9 cellular contexts compared by ENCODE assay signal in the genomic region with DNA sequence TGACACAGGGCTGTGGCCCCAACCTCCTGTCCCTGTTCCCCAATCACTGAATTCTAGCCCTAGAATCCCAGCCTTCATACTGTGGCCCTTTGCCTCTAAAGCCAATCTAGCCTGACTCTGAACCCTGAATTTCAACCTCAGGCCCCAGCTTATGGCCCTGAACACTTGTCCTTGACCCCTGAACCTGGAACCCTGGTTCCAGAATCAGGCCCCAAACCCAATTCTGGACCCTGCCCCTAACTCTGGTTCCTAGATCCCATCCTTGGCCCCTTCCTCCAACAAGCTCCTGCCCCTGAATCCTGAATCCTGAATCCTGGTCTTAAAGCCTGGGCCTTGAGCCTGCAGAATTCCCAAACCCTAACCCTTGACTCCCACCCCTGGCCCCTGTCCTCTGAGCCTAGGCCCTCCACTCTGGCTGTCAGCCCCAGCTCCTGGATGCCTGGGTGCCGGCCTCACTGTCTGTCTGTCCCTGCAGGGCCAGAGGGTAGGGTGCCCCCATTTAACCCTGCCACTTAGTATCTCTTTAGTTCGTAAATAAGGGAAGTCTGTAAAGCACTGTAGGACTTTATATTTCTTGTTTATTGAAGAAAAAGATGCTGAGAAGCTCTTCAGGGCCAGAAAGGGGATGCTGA. TPM values are rescaled to one million over a fixed set of nuclear protein-coding genes. Genes with fewer than 3 reads are reported as not detected.
DNase-seq lines count a peak whose midpoint lies in the region; ATAC-seq and TF ChIP-seq lines count a peak whose summit lies in the region.
"Had no signal": no experiment of that assay in that cellular context is flagged by ENCODE, and none has a peak within 500 bp of the region (broad histone marks: within the 10 kb centered on the region; RNA-seq: fewer than 3 reads in every experiment).

No MANE protein-coding gene starts in this region.

- H3K27me3 Mint-ChIP-seq in naive thymus-derived CD8-positive, alpha-beta T cell: peaks cover 0 to 1% (median 0%) of the 10 kb centered on the region in 5 donors

- peak overlapping the region; percentile 47 for H3K27ac ChIP-seq in KOPT-K1 (ENCODE audit: low read depth, low read length, poor library complexity, severe bottlenecking)
- H3K27ac ChIP-seq in coronary artery: peak overlapping the region; percentile 79 to 91

- H3K9me3 Mint-ChIP-seq in naive thymus-derived CD8-positive, alpha-beta T cell: no peaks in the 10 kb centered on the region

- no peaks in the 10 kb centered on the region for H3K36me3 Mint-ChIP-seq in naive thymus-derived CD8-positive, alpha-beta T cell

- peak overlapping the region; percentile 75 for H3K4me3 ChIP-seq in AG10803 (ENCODE audit: low read length)
- peak overlapping the region; percentile 86 for H3K4me3 ChIP-seq in coronary artery

- peak overlapping the region; percentile 84 to 97 (median 90) for H3K4me3 Mint-ChIP-seq in naive thymus-derived CD8-positive, alpha-beta T cell

- no peak for DNase-seq in AG10803 (ENCODE audit: low read depth)
- DNase-seq in coronary artery (ENCODE audit: low spot score): no peak
- peak in 1 of 10 donors; percentile 11 for DNase-seq in naive thymus-derived CD8-positive, alpha-beta T cell
- DNase-seq in stimulated activated CD8-positive, alpha-beta memory T cell treated with anti-CD3 and anti-CD28 coated beads, Interleukin-4, amount 100 ng/mL, for 48 hours: no peak
- no peak for DNase-seq in GOT3 (lab: John Stamatoyannopoulos, UW)
- no peak for DNase-seq in HuH-7.5 (ENCODE audit: low spot score)
- DNase-seq: WERI-Rb-1 had no signal

- no peak for ATAC-seq in naive thymus-derived CD8-positive, alpha-beta T cell
- no peak for ATAC-seq in GM18870 (IDR thresholded peaks at IDR 0.05; ENCODE audit: unreplicated experiment)

- peaks cover 32 to 72% (median 66%) of the 10 kb centered on the region in 4 donors for H3K4me1 Mint-ChIP-seq in naive thymus-derived CD8-positive, alpha-beta T cell

- no peaks in the 10 kb centered on the region for H3K36me3 ChIP-seq in KOPT-K1 (ENCODE audit: insufficient read depth, low read length)
- H3K36me3 ChIP-seq: WERI-Rb-1 had no signal

- TF ChIP-seq CTCF in AG10803 (conservative IDR thresholded peaks at IDR 0.05; ENCODE audit: low read length) (no peak), coronary artery (IDR thresholded peaks at IDR 0.05) (no peak)

- POLR2A ChIA-PET in naive thymus-derived CD8-positive, alpha-beta T cell (lab: Charles Lee): interaction anchor here (1.4 to 6.6 kb wide), 4 partner anchors 8 to 24 kb away, joined by 3 to 61 read pairs (median 12); no protein-coding TSS in a partner anchor

- H3K9me3 ChIP-seq in KOPT-K1 (ENCODE audit: insufficient read depth, low read length, poor library complexity, severe bottlenecking): no peaks in the 10 kb centered on the region

- H3K27ac Mint-ChIP-seq in naive thymus-derived CD8-positive, alpha-beta T cell: peak overlapping the region; percentile 86 to 96 (median 94)

RNA-seq across cellular contexts. Expression of a gene that starts 1.3 kb away (rescaled TPM):
- total RNA-seq in naive thymus-derived CD8-positive, alpha-beta T cell: 10 to 100 TPM; 30.4 to 33.7 TPM
- polyA plus RNA-seq in naive thymus-derived CD8-positive, alpha-beta T cell: 1 to 10 TPM in 2 of 3 donors, under 1 TPM in 1; 0.51 to 3.9 (median 1.1) TPM
